Comparison of ENCODE assay signal across 1 cellular context in genomic region chr20:38125157-38126056, GRCh38.
TF ChIP-seq lines count a peak whose summit lies in the region.

No MANE protein-coding gene starts in this region.

TF ChIP-seq in HepG2, 621 proteins besides CTCF, POLR2A, EP300 and RAD21 (continued from another document):
- TF ChIP-seq ZNF280D (CRISPR knock-in tag; IDR thresholded peaks at IDR 0.05) (no peak), CBX5 (CRISPR knock-in tag; IDR thresholded peaks at IDR 0.05; ENCODE audit: borderline replicate concordance) (peak; percentile 8; the same call in 1 of the 2 replicates), ZNF382 (CRISPR knock-in tag; IDR thresholded peaks at IDR 0.05; ENCODE audit: borderline replicate concordance) (no peak), SMARCE1 (IDR thresholded peaks at IDR 0.05; ENCODE audit: borderline replicate concordance) (no peak), TFDP2 (CRISPR knock-in tag; IDR thresholded peaks at IDR 0.05) (no peak), ZNF337 (CRISPR knock-in tag; IDR thresholded peaks at IDR 0.05; ENCODE audit: borderline replicate concordance, low read depth) (no peak), SIN3B (IDR thresholded peaks at IDR 0.05; ENCODE audit: low read length) (no peak), PRDM15 (CRISPR knock-in tag; IDR thresholded peaks at IDR 0.05) (no peak), TGIF2 (CRISPR knock-in tag; IDR thresholded peaks at IDR 0.05) (peak; percentile 19; the same call in 1 of the 2 replicates), ZNF513 (CRISPR knock-in tag; conservative IDR thresholded peaks at IDR 0.05) (no peak), ZNF468 (CRISPR knock-in tag; IDR thresholded peaks at IDR 0.05) (no peak; the same call in 1 of the 2 replicates), CEBPB (IDR thresholded peaks at IDR 0.05; ENCODE audit: borderline replicate concordance, low read depth, low read length) (no peak), BCL3 (CRISPR knock-in tag; IDR thresholded peaks at IDR 0.05) (no peak), AGO1 (IDR thresholded peaks at IDR 0.05; ENCODE audit: low read depth, low read length, poor library complexity, severe bottlenecking) (no peak), NKX3-1 (CRISPR knock-in tag; IDR thresholded peaks at IDR 0.05) (no peak), ELK4 (CRISPR knock-in tag; IDR thresholded peaks at IDR 0.05; ENCODE audit: borderline replicate concordance) (no peak), ZNF30 (CRISPR knock-in tag; IDR thresholded peaks at IDR 0.05) (no peak), TRIM22 (IDR thresholded peaks at IDR 0.05) (no peak), SMC3 (IDR thresholded peaks at IDR 0.05; ENCODE audit: low read length) (peak; percentile 94), ZNF776 (CRISPR knock-in tag; IDR thresholded peaks at IDR 0.05) (no peak)
